ENCODE assay signal across 9 cellular contexts in genomic region chr15:85693277-85693676, GRCh38.
DNase-seq lines count a peak whose midpoint lies in the region; ATAC-seq and TF ChIP-seq lines count a peak whose summit lies in the region.
"Had no signal": no experiment of that assay in that cellular context is flagged by ENCODE, and none has a peak within 500 bp of the region (broad histone marks: within the 10 kb centered on the region; RNA-seq: fewer than 3 reads in every experiment).

No MANE protein-coding gene starts in this region.

- no peak for TF ChIP-seq POLR2A in suprapubic skin (IDR thresholded peaks at IDR 0.05)

- peaks cover 46% of the 10 kb centered on the region for H3K4me1 ChIP-seq in suprapubic skin
- H3K4me1 ChIP-seq in ascending aorta = peaks cover 0 to 39% of the 10 kb centered on the region in 2 donors

- H3K4me1 Mint-ChIP-seq in activated T-cell treated with anti-CD3 and anti-CD28 coated beads, Interleukin-2, amount 50 U/mL, for 24 hours (ENCODE audit: low read depth) = peaks cover 81% of the 10 kb centered on the region
- H3K4me1 Mint-ChIP-seq in activated T-helper 17 cell treated with anti-CD3 and anti-CD28 coated beads, Interleukin-2, amount 50 U/mL, for 72 hours = peaks cover 48% of the 10 kb centered on the region

- no peaks in the 10 kb centered on the region for H3K27me3 Mint-ChIP-seq in activated T-cell treated with anti-CD3 and anti-CD28 coated beads, Interleukin-2, amount 50 U/mL, for 24 hours
- H3K27me3 Mint-ChIP-seq in activated T-helper 17 cell treated with anti-CD3 and anti-CD28 coated beads, Interleukin-2, amount 50 U/mL, for 72 hours = no peaks in the 10 kb centered on the region

- H3K9me3 Mint-ChIP-seq in activated T-cell treated with anti-CD3 and anti-CD28 coated beads, Interleukin-2, amount 50 U/mL, for 24 hours = no peaks in the 10 kb centered on the region
- H3K9me3 Mint-ChIP-seq in activated T-helper 17 cell treated with anti-CD3 and anti-CD28 coated beads, Interleukin-2, amount 50 U/mL, for 72 hours = no peaks in the 10 kb centered on the region

- H3K27me3 ChIP-seq in suprapubic skin = no peaks in the 10 kb centered on the region
- H3K27me3 ChIP-seq in ascending aorta = no peaks in the 10 kb centered on the region

- no peaks in the 10 kb centered on the region for H3K9me3 ChIP-seq in suprapubic skin
- H3K9me3 ChIP-seq in ascending aorta = no peaks in the 10 kb centered on the region

- peaks cover 52% of the 10 kb centered on the region for H3K36me3 ChIP-seq in suprapubic skin
- peaks cover 38 to 49% of the 10 kb centered on the region in 2 donors for H3K36me3 ChIP-seq in ascending aorta

- H3K4me3 ChIP-seq in suprapubic skin (no peak overlapping the region), ascending aorta (peak overlapping the region in 1 of 2 donors; percentile 6)

- WGBS in suprapubic skin = 49% methylated on average over 2 of the region's 2 CpGs

- H3K4me3 Mint-ChIP-seq in activated T-cell treated with anti-CD3 and anti-CD28 coated beads, Interleukin-2, amount 50 U/mL, for 24 hours = peak overlapping the region; percentile 82
- peak overlapping the region; percentile 86 for H3K4me3 Mint-ChIP-seq in activated T-helper 17 cell treated with anti-CD3 and anti-CD28 coated beads, Interleukin-2, amount 50 U/mL, for 72 hours

- intact Hi-C loops in ascending aorta (cut with DNase I) = no loop called here

- H3K27ac ChIP-seq in suprapubic skin (peak overlapping the region; percentile 2), ascending aorta (peak overlapping the region in 1 of 2 donors; percentile 58)

- ATAC-seq in HG03378 (IDR thresholded peaks at IDR 0.05; ENCODE audit: unreplicated experiment) (peak; percentile 14), HG03520 (IDR thresholded peaks at IDR 0.05; ENCODE audit: unreplicated experiment) (no peak), GM21390 (IDR thresholded peaks at IDR 0.05; ENCODE audit: unreplicated experiment) (no peak)
- no peak for ATAC-seq in activated T-helper 17 cell treated with anti-CD3 and anti-CD28 coated beads, Interleukin-2, amount 50 U/mL, for 72 hours (replicated peaks)

- TF ChIP-seq CTCF in suprapubic skin (IDR thresholded peaks at IDR 0.05) (no peak), ascending aorta (IDR thresholded peaks at IDR 0.05) (no peak)

- no peak for TF ChIP-seq EP300 in suprapubic skin (IDR thresholded peaks at IDR 0.05)

- H3K36me3 Mint-ChIP-seq in activated T-cell treated with anti-CD3 and anti-CD28 coated beads, Interleukin-2, amount 50 U/mL, for 24 hours (ENCODE audit: low read depth) = peaks cover 73% of the 10 kb centered on the region
- peaks cover 88% of the 10 kb centered on the region for H3K36me3 Mint-ChIP-seq in activated T-helper 17 cell treated with anti-CD3 and anti-CD28 coated beads, Interleukin-2, amount 50 U/mL, for 72 hours (ENCODE audit: low read depth)

- no peak for DNase-seq in activated T-cell treated with anti-CD3 and anti-CD28 coated beads, Interleukin-2, amount 50 U/mL, for 24 hours
- DNase-seq in activated T-cell treated with anti-CD3 and anti-CD28 coated beads for 4 hours (no peak), suprapubic skin (ENCODE audit: low spot score in 2 of 2) (no peak), ascending aorta (ENCODE audit: low spot score in 2 of 2) (no peak)
- DNase-seq: NCI-H187 treated with DMSO at 0.1 percent for 48 hours had no signal

- H3K27ac Mint-ChIP-seq in activated T-cell treated with anti-CD3 and anti-CD28 coated beads, Interleukin-2, amount 50 U/mL, for 24 hours = peak overlapping the region; percentile 97
- H3K27ac Mint-ChIP-seq in activated T-helper 17 cell treated with anti-CD3 and anti-CD28 coated beads, Interleukin-2, amount 50 U/mL, for 72 hours = peak overlapping the region; percentile 96
